15 cellular contexts compared by ENCODE assay signal in genomic region chr5:138157626-138158025, GRCh38. TPM values are rescaled to one million over a fixed set of nuclear protein-coding genes. Genes with fewer than 3 reads are reported as not detected.
A peak's percentile ranks its signal among the peaks of the same experiment; 100 is the strongest.
DNase-seq lines count a peak whose midpoint lies in the region; ATAC-seq and TF ChIP-seq lines count a peak whose summit lies in the region.
"Had no signal": no experiment of that assay in that cellular context is flagged by ENCODE, and none has a peak within 500 bp of the region (broad histone marks: within the 10 kb centered on the region; RNA-seq: fewer than 3 reads in every experiment).

No MANE protein-coding gene starts in this region.

- H3K36me3 Mint-ChIP-seq in nephron progenitor cell (ENCODE audit: low read depth): peaks cover 54% of the 10 kb centered on the region

- H3K36me3 ChIP-seq in PC-3 (ENCODE audit: low read depth, low read length): peaks cover 27% of the 10 kb centered on the region

- no peaks in the 10 kb centered on the region for H4K20me1 ChIP-seq in PC-3 (ENCODE audit: low read length)

- no peak overlapping the region for H3K27ac ChIP-seq in PC-3 (ENCODE audit: low read length)

- peak; percentile 92 for DNase-seq in SK-MEL-5 (ENCODE audit: low read depth, low spot score)
- peak; percentile 35 for DNase-seq in fibroblast of pulmonary artery (ENCODE audit: low read depth)
- DNase-seq in nephron progenitor cell: no peak
- no peak for DNase-seq in NCI-H510A (lab: John Stamatoyannopoulos, UW)
- DNase-seq in PC-3: no peak
- no peak for DNase-seq in activated CD4-positive, alpha-beta T cell treated with anti-CD3 and anti-CD28 coated beads for 48 hours
- DNase-seq: C1 segment of cervical spinal cord; Caco-2; CD4-positive, alpha-beta memory T cell; DMS153; DND-41; GOT3; HFFc6 had no signal

- no peaks in the 10 kb centered on the region for H3F3A ChIP-seq in PC-3 (ENCODE audit: low read length, unreplicated experiment)

- no peaks in the 10 kb centered on the region for H3K9me3 Mint-ChIP-seq in nephron progenitor cell
- H3K9me3 Mint-ChIP-seq: CD4-positive, alpha-beta memory T cell; HFFc6 had no signal

- no peak overlapping the region for H2AFZ ChIP-seq in PC-3 (ENCODE audit: low read length)

- intact Hi-C loops in PC-3 (cut with micrococcal nuclease): no loop called here

- no peak for ATAC-seq in PC-3

- H3K4me2 ChIP-seq in PC-3 (ENCODE audit: low read length): no peak overlapping the region

- TF ChIP-seq CTCF in fibroblast of pulmonary artery (IDR thresholded peaks at IDR 0.05; ENCODE audit: low read length, missing control alignments) (no peak), nephron progenitor cell (IDR thresholded peaks at IDR 0.05) (no peak), PC-3 (conservative IDR thresholded peaks at IDR 0.05; ENCODE audit: low read depth, low read length) (no peak)

- no TSS peak for BruUV-seq in PC-3 (replicated peaks; lab: Mats Ljungman, UMichigan)

- CTCF ChIA-PET in PC-3 (lab: Charles Lee): no interaction called here

- no peaks in the 10 kb centered on the region for H3K27me3 ChIP-seq in PC-3 (ENCODE audit: low read length)

- peaks cover 11% of the 10 kb centered on the region for H3K27me3 Mint-ChIP-seq in nephron progenitor cell (ENCODE audit: low read depth, poor library complexity)
- H3K27me3 Mint-ChIP-seq: CD4-positive, alpha-beta memory T cell had no signal

- no peaks in the 10 kb centered on the region for H3K9me2 ChIP-seq in PC-3 (replicated peaks; ENCODE audit: low read length)

- no peak overlapping the region for H3K4me3 Mint-ChIP-seq in nephron progenitor cell
- H3K4me3 Mint-ChIP-seq: CD4-positive, alpha-beta memory T cell; HFFc6 had no signal

- H3K4me1 ChIP-seq in PC-3 (ENCODE audit: insufficient read depth, low read length): no peaks in the 10 kb centered on the region
- H3K4me1 ChIP-seq: Caco-2, HAP-1 had no signal

- H3K9me3 ChIP-seq in PC-3 (ENCODE audit: low read length): no peaks in the 10 kb centered on the region
- H3K9me3 ChIP-seq: Caco-2, HAP-1 had no signal

- POLR2A ChIA-PET in PC-3 (lab: Charles Lee; ENCODE audit: unreplicated experiment): no interaction called here

- H3K27ac Mint-ChIP-seq in nephron progenitor cell: peak overlapping the region; percentile 81
- H3K27ac Mint-ChIP-seq: HFFc6 had no signal

- no peak overlapping the region for H3K4me3 ChIP-seq in fibroblast of pulmonary artery (replicated peaks; ENCODE audit: low read depth, low read length)
- no peak overlapping the region for H3K4me3 ChIP-seq in PC-3 (ENCODE audit: low read length)
- H3K4me3 ChIP-seq: HAP-1 had no signal

- no peaks in the 10 kb centered on the region for H3K4me1 Mint-ChIP-seq in nephron progenitor cell
- H3K4me1 Mint-ChIP-seq: CD4-positive, alpha-beta memory T cell had no signal

- H3K9ac ChIP-seq in PC-3 (ENCODE audit: low read length): no peak overlapping the region

- H3K79me2 ChIP-seq in PC-3 (ENCODE audit: low read length): no peaks in the 10 kb centered on the region

- in situ Hi-C loops in SK-MEL-5 (cut with HindIII; ENCODE audit: low pct_unique_long_range_greater_than_20kb, low sequenced_read_pairs): no loop called here

RNA-seq across cellular contexts. Expression of gene NME5, which starts 18.4 kb away (rescaled TPM):
- 8.3 and 8.5 TPM in 2 replicates for total RNA-seq in SK-MEL-5 (2014; rRNA removed; shearing (Covaris generic))
- 3.7 and 4.6 TPM in 2 replicates for polyA plus RNA-seq in SK-MEL-5 (2015; cell fraction: cytosol; rRNA removed)
- 5.6 and 8.5 TPM in 2 replicates for polyA plus RNA-seq in SK-MEL-5 (2015; cell fraction: nucleus; rRNA removed)
- 0.40 and 0.44 TPM in 2 replicates for total RNA-seq in PC-3 (2014; rRNA removed)
- total RNA-seq: A673; Caco-2; CD4-positive, alpha-beta memory T cell had no signal
- polyA plus RNA-seq: CD4-positive, alpha-beta memory T cell had no signal

RNA-seq across cellular contexts. Expression of gene BRD8, which starts 20.8 kb away (rescaled TPM):
- total RNA-seq in SK-MEL-5 (2014; rRNA removed; shearing (Covaris generic)): 48.2 and 50.8 TPM in 2 replicates
- 40.7 and 52.0 TPM in 2 replicates for polyA plus RNA-seq in SK-MEL-5 (2015; cell fraction: cytosol; rRNA removed)
- polyA plus RNA-seq in SK-MEL-5 (2015; cell fraction: nucleus; rRNA removed): 261 and 301 TPM in 2 replicates
- total RNA-seq in PC-3 (2014; rRNA removed): 30.5 and 35.6 TPM in 2 replicates

RNA-seq across cellular contexts. Expression of gene KIF20A, which starts 21.3 kb away (rescaled TPM):
- 35.9 and 41.7 TPM in 2 replicates for total RNA-seq in SK-MEL-5 (2014; rRNA removed; shearing (Covaris generic))
- polyA plus RNA-seq in SK-MEL-5 (2015; cell fraction: cytosol; rRNA removed): 31.3 and 39.8 TPM in 2 replicates
- 62.2 and 66.9 TPM in 2 replicates for polyA plus RNA-seq in SK-MEL-5 (2015; cell fraction: nucleus; rRNA removed)
- 55.5 and 59.0 TPM in 2 replicates for total RNA-seq in PC-3 (2014; rRNA removed)
- total RNA-seq: CD4-positive, alpha-beta memory T cell had no signal
- polyA plus RNA-seq: CD4-positive, alpha-beta memory T cell had no signal

RNA-seq across cellular contexts. Expression of gene CDC23, which starts 55.5 kb away (rescaled TPM):
- total RNA-seq in SK-MEL-5 (2014; rRNA removed; shearing (Covaris generic)): 32.1 and 36.2 TPM in 2 replicates
- polyA plus RNA-seq in SK-MEL-5 (2015; cell fraction: cytosol; rRNA removed): 28.3 and 39.2 TPM in 2 replicates
- 61.2 and 68.8 TPM in 2 replicates for polyA plus RNA-seq in SK-MEL-5 (2015; cell fraction: nucleus; rRNA removed)
- total RNA-seq in PC-3 (2014; rRNA removed): 26.1 and 26.7 TPM in 2 replicates

Comparison
In these comparisons a context has a peak if more than half of its experiments do, and no peak if none do; other contexts are left out.
1. DNase-seq: peak in SK-MEL-5 (single experiment) and fibroblast of pulmonary artery (single experiment); none in nephron progenitor cell (single experiment), NCI-H510A (single experiment), PC-3 (single experiment) and activated CD4-positive, alpha-beta T cell treated with anti-CD3 and anti-CD28 coated beads for 48 hours (single experiment).